In the genomic region with DNA sequence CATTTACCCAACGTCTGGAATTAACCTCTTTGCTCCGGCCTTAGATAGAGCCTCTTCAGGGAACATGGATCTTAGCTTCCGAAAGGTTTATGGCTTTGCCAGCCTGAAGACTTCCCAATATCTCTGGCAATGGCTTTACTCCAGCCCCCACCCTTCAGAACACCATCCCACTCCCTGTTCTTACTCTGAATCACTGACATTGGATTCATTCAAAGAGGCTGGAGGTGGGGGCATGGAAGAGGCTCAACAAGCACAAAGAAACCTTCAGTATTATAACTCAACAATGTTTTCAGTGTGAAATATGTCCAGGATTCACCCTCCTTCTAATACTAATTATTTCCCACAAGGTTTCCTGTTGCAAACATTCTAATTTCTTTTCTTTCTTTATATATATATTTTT, we compare ENCODE assay signal across 27 cellular contexts.
"Had no signal": no experiment of that assay in that cellular context is flagged by ENCODE, and none has a peak within 500 bp of the region (broad histone marks: within the 10 kb centered on the region; RNA-seq: fewer than 3 reads in every experiment).

No MANE protein-coding gene starts in this region.

- H3K27ac ChIP-seq: stomach, suprapubic skin, testis, thoracic aorta, thyroid gland, tibial artery, tibial nerve, transverse colon, upper lobe of left lung, upper lobe of right lung, uterus, vagina had no signal

- H3K27me3 Mint-ChIP-seq: stimulated activated memory B cell treated with anti-CD40 and anti-IgM and Interleukin-4, amounts not matched to agents 10 μg/mL and 1 μg/mL and 100 μg/mL, for 72 hours; stimulated activated naive B cell treated with anti-CD40 and anti-IgM and Interleukin-4, amounts not matched to agents 10 μg/mL and 1 μg/mL and 100 μg/mL, for 72 hours; stimulated activated naive CD8-positive, alpha-beta T cell treated with anti-CD3 and anti-CD28 coated beads, Interleukin-15, Interleukin-2, amounts not matched to agents 100 ng/mL and 50 ng/mL, for 24 hours had no signal

- H3K36me3 ChIP-seq: stomach, suprapubic skin, thoracic aorta, thyroid gland, tibial artery, tibial nerve, transverse colon, upper lobe of left lung, upper lobe of right lung, uterus, vagina had no signal

- H3K27me3 ChIP-seq: stomach, suprapubic skin, testis, thyroid gland, tibial artery, tibial nerve, transverse colon, upper lobe of left lung, upper lobe of right lung, uterus, vagina had no signal

- ATAC-seq: stimulated activated effector memory CD8-positive, alpha-beta T cell treated with anti-CD3 and anti-CD28 coated beads, Interleukin-12 subunit alpha, Interleukin-12 subunit beta, amount 100 ng/mL, for 72 hours; stimulated activated memory B cell treated with anti-CD40 and anti-IgM and Interleukin-4, amounts not matched to agents 10 μg/mL and 1 μg/mL and 100 μg/mL, for 72 hours; stimulated activated naive B cell treated with anti-CD40 and anti-IgM and Interleukin-4, amounts not matched to agents 10 μg/mL and 1 μg/mL and 100 μg/mL, for 72 hours; stimulated activated naive CD8-positive, alpha-beta T cell treated with anti-CD3 and anti-CD28 coated beads, Interleukin-15, amount 100 ng/mL, for 72 hours; stimulated activated naive CD8-positive, alpha-beta T cell treated with anti-CD3 and anti-CD28 coated beads, Interleukin-15, Interleukin-2, amounts not matched to agents 100 U/mL and 50 U/mL, for 24 hours; upper lobe of right lung had no signal

- H3K27ac Mint-ChIP-seq: stimulated activated effector memory CD8-positive, alpha-beta T cell treated with anti-CD3 and anti-CD28 coated beads, Interleukin-12 subunit alpha, Interleukin-12 subunit beta, amount 100 ng/mL, for 72 hours; stimulated activated memory B cell treated with anti-CD40 and anti-IgM and Interleukin-4, amounts not matched to agents 10 μg/mL and 1 μg/mL and 100 μg/mL, for 72 hours; stimulated activated naive B cell treated with anti-CD40 and anti-IgM and Interleukin-4, amounts not matched to agents 10 μg/mL and 1 μg/mL and 100 μg/mL, for 72 hours; stimulated activated naive CD8-positive, alpha-beta T cell treated with anti-CD3 and anti-CD28 coated beads, Interleukin-15, Interleukin-2, amounts not matched to agents 100 ng/mL and 50 ng/mL, for 24 hours; type B pancreatic cell had no signal

- H3K9me3 Mint-ChIP-seq: stimulated activated memory B cell treated with anti-CD40 and anti-IgM and Interleukin-4, amounts not matched to agents 10 μg/mL and 1 μg/mL and 100 μg/mL, for 72 hours; type B pancreatic cell had no signal

- DNase-seq: stimulated activated CD4-positive, alpha-beta T cell treated with anti-CD3 and anti-CD28 coated beads, Interleukin-2, amount 100 ng/mL, for 48 hours; stimulated activated CD4-positive, alpha-beta T cell treated with anti-CD3 and anti-CD28 coated beads, Interleukin-4, amount 100 ng/mL, for 1 hour; stimulated activated CD4-positive, alpha-beta T cell treated with anti-CD3 and anti-CD28 coated beads, Interleukin-4, amount 100 ng/mL, for 24 hours; stimulated activated CD4-positive, alpha-beta T cell treated with anti-CD3 and anti-CD28 coated beads, Interleukin-4, amount 100 ng/mL, for 4 hours; stimulated activated CD8-positive, alpha-beta memory T cell treated with anti-CD3 and anti-CD28 coated beads, Interleukin-4, amount 100 ng/mL, for 48 hours; stimulated activated naive B cell treated with anti-CD40 and anti-IgM and Interleukin-4, amounts not matched to agents 10 μg/mL and 1 μg/mL and 100 μg/mL, for 72 hours; stimulated activated naive CD4-positive, alpha-beta T cell; stimulated activated naive CD4-positive, alpha-beta T cell treated with Interleukin-2 at 50 U/mL for 16 hours; stimulated activated naive CD8-positive, alpha-beta T cell treated with anti-CD3 and anti-CD28 coated beads, Interleukin-15, amount 100 ng/mL, for 72 hours; stimulated activated naive CD8-positive, alpha-beta T cell treated with anti-CD3 and anti-CD28 coated beads, Interleukin-15, Interleukin-2, amounts not matched to agents 100 U/mL and 50 U/mL, for 24 hours; stomach; testis; thyroid gland; tibial artery; transverse colon; trophoblast cell; upper lobe of left lung; upper lobe of right lung; uterus had no signal

- H3K36me3 Mint-ChIP-seq: stimulated activated effector memory CD8-positive, alpha-beta T cell treated with anti-CD3 and anti-CD28 coated beads, Interleukin-12 subunit alpha, Interleukin-12 subunit beta, amount 100 ng/mL, for 72 hours; stimulated activated memory B cell treated with anti-CD40 and anti-IgM and Interleukin-4, amounts not matched to agents 10 μg/mL and 1 μg/mL and 100 μg/mL, for 72 hours; stimulated activated naive B cell treated with anti-CD40 and anti-IgM and Interleukin-4, amounts not matched to agents 10 μg/mL and 1 μg/mL and 100 μg/mL, for 72 hours; type B pancreatic cell had no signal

- H3K9me3 ChIP-seq: stomach, suprapubic skin, testis, thoracic aorta, thyroid gland, tibial artery, tibial nerve, transverse colon, upper lobe of left lung, upper lobe of right lung, uterus, vagina had no signal

- H3K4me3 Mint-ChIP-seq: stimulated activated effector memory CD8-positive, alpha-beta T cell treated with anti-CD3 and anti-CD28 coated beads, Interleukin-12 subunit alpha, Interleukin-12 subunit beta, amount 100 ng/mL, for 72 hours; stimulated activated memory B cell treated with anti-CD40 and anti-IgM and Interleukin-4, amounts not matched to agents 10 μg/mL and 1 μg/mL and 100 μg/mL, for 72 hours; stimulated activated naive B cell treated with anti-CD40 and anti-IgM and Interleukin-4, amounts not matched to agents 10 μg/mL and 1 μg/mL and 100 μg/mL, for 72 hours; stimulated activated naive CD8-positive, alpha-beta T cell treated with anti-CD3 and anti-CD28 coated beads, Interleukin-15, amount 100 ng/mL, for 72 hours; stimulated activated naive CD8-positive, alpha-beta T cell treated with anti-CD3 and anti-CD28 coated beads, Interleukin-15, Interleukin-2, amounts not matched to agents 100 ng/mL and 50 ng/mL, for 24 hours; type B pancreatic cell had no signal

- H3K4me1 Mint-ChIP-seq: stimulated activated effector memory CD8-positive, alpha-beta T cell treated with anti-CD3 and anti-CD28 coated beads, Interleukin-12 subunit alpha, Interleukin-12 subunit beta, amount 100 ng/mL, for 72 hours; stimulated activated memory B cell treated with anti-CD40 and anti-IgM and Interleukin-4, amounts not matched to agents 10 μg/mL and 1 μg/mL and 100 μg/mL, for 72 hours; stimulated activated naive B cell treated with anti-CD40 and anti-IgM and Interleukin-4, amounts not matched to agents 10 μg/mL and 1 μg/mL and 100 μg/mL, for 72 hours; stimulated activated naive CD8-positive, alpha-beta T cell treated with anti-CD3 and anti-CD28 coated beads, Interleukin-15, amount 100 ng/mL, for 72 hours had no signal

- H3K4me1 ChIP-seq: stomach, suprapubic skin, testis, thyroid gland, tibial nerve, transverse colon, upper lobe of left lung, upper lobe of right lung, uterus, vagina had no signal

- H3K4me3 ChIP-seq: stomach, suprapubic skin, testis, thoracic aorta, thyroid gland, tibial artery, tibial nerve, transverse colon, upper lobe of left lung, upper lobe of right lung, uterus, vagina had no signal
